In the genomic region with DNA sequence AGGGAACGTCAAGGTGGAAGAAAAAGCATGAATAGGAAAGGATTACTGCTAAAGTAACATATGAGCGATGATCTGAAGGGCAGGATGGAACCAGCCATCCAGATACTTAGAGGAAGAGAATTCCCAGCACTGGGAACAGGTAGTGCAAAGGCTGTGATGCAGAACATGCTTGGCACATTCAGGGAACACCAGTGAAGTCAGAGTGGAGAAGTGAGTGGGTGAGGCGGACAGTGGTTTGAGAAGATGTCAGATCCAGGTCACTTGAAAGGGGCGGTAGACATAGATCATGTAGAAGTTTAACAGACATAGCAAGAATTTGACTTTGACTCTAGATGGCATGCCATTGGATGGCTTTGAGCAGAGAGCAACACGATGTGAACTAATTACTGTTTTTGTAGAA, we compare ENCODE assay signal across 23 cellular contexts.
"Had no signal": no experiment of that assay in that cellular context is flagged by ENCODE, and none has a peak within 500 bp of the region (broad histone marks: within the 10 kb centered on the region; RNA-seq: fewer than 3 reads in every experiment).

No MANE protein-coding gene starts in this region.

- H3K9ac ChIP-seq: neural progenitor cell had no signal

- H2AFZ ChIP-seq: neural progenitor cell had no signal

- FAIRE-seq: endometrium, islet of Langerhans, pancreas, urothelium cell line had no signal

- H3K4me2 ChIP-seq: neural progenitor cell had no signal

- H3K36me3 ChIP-seq: esophagus muscularis mucosa, neural progenitor cell, pancreas, right lobe of liver, suprapubic skin, thyroid gland had no signal

- H3K27me3 ChIP-seq: esophagus muscularis mucosa, neural progenitor cell, pancreas, right lobe of liver, suprapubic skin, thyroid gland had no signal

- H3K27ac ChIP-seq: coronary artery, esophagus muscularis mucosa, neural progenitor cell, pancreas, right lobe of liver, suprapubic skin, thyroid gland had no signal

- H3K4me3 ChIP-seq: coronary artery, esophagus muscularis mucosa, neural progenitor cell, pancreas, right lobe of liver, suprapubic skin, thyroid gland had no signal

- H3K4me1 ChIP-seq: neural progenitor cell, pancreas, right lobe of liver, suprapubic skin, thyroid gland had no signal

- DNase-seq: effector CD4-positive, alpha-beta T cell; foreskin fibroblast; hippocampal formation; kidney glomerular epithelial cell; mammary epithelial cell; nucleus accumbens; pancreas; retina; right lobe of liver; stimulated activated CD4-positive, alpha-beta T cell treated with anti-CD3 and anti-CD28 coated beads, Interleukin-4, amount 100 ng/mL, for 1 hour; stimulated activated CD8-positive, alpha-beta memory T cell treated with anti-CD3 and anti-CD28 coated beads, Interleukin-4, amount 100 ng/mL, for 48 hours; stimulated activated naive CD8-positive, alpha-beta T cell treated with anti-CD3 and anti-CD28 coated beads, Interleukin-15, Interleukin-2, amounts not matched to agents 100 U/mL and 50 U/mL, for 24 hours; thyroid gland had no signal

- ATAC-seq: left lobe of liver; natural killer cell treated with Interleukin-12 subunit alpha and Interleukin-12 subunit beta and Interleukin-15 and Interleukin-18, amount 100 ng/mL, for 72 hours; pancreas; right lobe of liver; stimulated activated effector memory CD8-positive, alpha-beta T cell treated with anti-CD3 and anti-CD28 coated beads, Interleukin-12 subunit alpha, Interleukin-12 subunit beta, amount 100 ng/mL, for 72 hours; stimulated activated naive CD8-positive, alpha-beta T cell treated with anti-CD3 and anti-CD28 coated beads, Interleukin-15, Interleukin-2, amounts not matched to agents 100 U/mL and 50 U/mL, for 24 hours had no signal

- H3K9me3 ChIP-seq: esophagus muscularis mucosa, pancreas, right lobe of liver, suprapubic skin had no signal
